8 cellular contexts compared by ENCODE assay signal in the genomic region with DNA sequence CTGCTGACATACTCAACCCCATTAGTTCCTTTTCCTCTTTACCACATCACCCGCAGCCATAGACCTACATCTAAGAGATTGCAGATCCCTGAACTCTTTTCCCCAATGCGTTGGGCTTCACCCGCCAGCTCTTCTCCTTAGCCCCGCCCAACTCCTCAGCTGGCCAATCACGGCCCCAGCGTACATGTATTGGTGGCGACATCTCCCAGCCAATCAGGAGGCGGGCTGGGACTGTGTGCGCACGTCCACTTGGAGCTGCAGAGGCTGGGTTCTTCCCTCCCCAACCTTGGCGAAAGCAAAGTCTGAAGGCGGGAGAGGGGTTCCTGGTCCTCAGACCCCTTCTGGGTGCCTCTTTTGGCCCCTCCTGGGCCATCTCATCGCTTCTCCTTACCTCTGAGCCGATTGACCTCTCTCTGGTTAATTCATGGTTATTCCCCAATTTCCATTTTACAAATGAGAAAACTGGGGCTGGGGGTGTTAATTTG. TPM values are rescaled to one million over a fixed set of nuclear protein-coding genes. Genes with fewer than 3 reads are reported as not detected.
A peak's percentile ranks its signal among the peaks of the same experiment; 100 is the strongest.
DNase-seq lines count a peak whose midpoint lies in the region; ATAC-seq, FAIRE-seq and TF ChIP-seq lines count a peak whose summit lies in the region.

No MANE protein-coding gene starts in this region.

- H3K9me3 Mint-ChIP-seq in activated B cell treated with CpG ODN at 0.5 μM for 24 hours = no peaks in the 10 kb centered on the region

- DNase-seq in EL (peak; percentile 87), M059J (ENCODE audit: low read depth) (peak; percentile 77), activated B cell treated with CpG ODN at 0.5 μM for 24 hours (peak; percentile 65), bronchial epithelial cell (ENCODE audit: low read depth) (peak; percentile 68), inferior parietal cortex (ENCODE audit: extremely low spot score) (peak; percentile 89), COLO668 (lab: John Stamatoyannopoulos, UW; ENCODE audit: unreplicated experiment) (no peak)
- DNase-seq in stimulated activated CD4-positive, alpha-beta T cell treated with anti-CD3 and anti-CD28 coated beads, Interleukin-12 subunit alpha, Interleukin-12 subunit beta, amount 100 ng/mL, for 24 hours (ENCODE audit: low read depth in 2 of 2) = peak; percentile 67 to 83

- H3K36me3 ChIP-seq in bronchial epithelial cell (ENCODE audit: control insufficient read depth, insufficient read depth, low read length) = no peaks in the 10 kb centered on the region

- H3K36me3 Mint-ChIP-seq in activated B cell treated with CpG ODN at 0.5 μM for 24 hours (ENCODE audit: low read depth) = no peaks in the 10 kb centered on the region

- peak; percentile 100 for ATAC-seq in GM21717 (IDR thresholded peaks at IDR 0.05; ENCODE audit: unreplicated experiment)
- ATAC-seq in activated B cell treated with CpG ODN at 0.5 μM for 24 hours (ENCODE audit: low read depth) = peak; percentile 100

- CTCF ChIA-PET in activated B cell treated with CpG ODN at 0.5 μM for 24 hours (lab: Charles Lee) = interaction anchor here (1.0 to 1.7 kb wide), 2 partner anchors 17 to 20 kb away, joined by 4 to 10 read pairs; no protein-coding TSS in a partner anchor

- POLR2A ChIA-PET in activated B cell treated with CpG ODN at 0.5 μM for 24 hours (lab: Charles Lee) = interaction anchor here (0.6 to 1.7 kb wide), 6 partner anchors 11 to 557 kb away, joined by 3 to 13 read pairs (median 4); a partner anchor contains a TSS

- no peaks in the 10 kb centered on the region for H3K27me3 Mint-ChIP-seq in activated B cell treated with CpG ODN at 0.5 μM for 24 hours

- peak overlapping the region; percentile 4 for H3K4me3 ChIP-seq in bronchial epithelial cell (ENCODE audit: low read depth, low read length)

- H3K4me3 Mint-ChIP-seq in activated B cell treated with CpG ODN at 0.5 μM for 24 hours = peak overlapping the region; percentile 88

- H3K4me1 Mint-ChIP-seq in activated B cell treated with CpG ODN at 0.5 μM for 24 hours = peaks cover 25% of the 10 kb centered on the region

- TF ChIP-seq CTCF in activated B cell treated with CpG ODN at 0.5 μM for 24 hours (IDR thresholded peaks at IDR 0.05) (no peak), bronchial epithelial cell (IDR thresholded peaks at IDR 0.05; ENCODE audit: insufficient read depth, low read length, severe bottlenecking) (no peak)

- peak overlapping the region; percentile 81 for H3K27ac Mint-ChIP-seq in activated B cell treated with CpG ODN at 0.5 μM for 24 hours

- no peaks in the 10 kb centered on the region for H3K27me3 ChIP-seq in bronchial epithelial cell (ENCODE audit: control insufficient read depth, insufficient read depth, low read length)

- intact Hi-C loops in activated B cell treated with CpG ODN at 0.5 μM for 24 hours (cut with micrococcal nuclease) = loop anchor here (10.0 kb wide), 1 partner anchor 146 kb away; a partner anchor contains a TSS

- no peak for FAIRE-seq in bronchial epithelial cell (lab: Jason Lieb, UNC)

RNA-seq across cellular contexts. Expression of a gene that starts 11.0 kb away (rescaled TPM):
- not detected in 2 replicates for total RNA-seq in M059J (2014; rRNA removed; shearing (Covaris generic))
- 4.7 and 6.5 TPM in 2 replicates for total RNA-seq in activated B cell treated with CpG ODN at 0.5 μM for 24 hours
- total RNA-seq in bronchial epithelial cell = not detected in 2 replicates

RNA-seq across cellular contexts. Expression of a gene that starts 28.0 kb away (rescaled TPM):
- total RNA-seq in M059J (2014; rRNA removed; shearing (Covaris generic)) = not detected in 2 replicates
- total RNA-seq in activated B cell treated with CpG ODN at 0.5 μM for 24 hours (not detected in 2 replicates), bronchial epithelial cell (not detected in 2 replicates)
